4 cellular contexts compared by ENCODE assay signal in genomic region chr7:97998146-97998545, GRCh38. TPM values are rescaled to one million over a fixed set of nuclear protein-coding genes. Genes with fewer than 3 reads are reported as not detected.
"Had no signal": no experiment of that assay in that cellular context is flagged by ENCODE, and none has a peak within 500 bp of the region (broad histone marks: within the 10 kb centered on the region; RNA-seq: fewer than 3 reads in every experiment).

No MANE protein-coding gene starts in this region.

RNA-seq across cellular contexts. Expression of gene OCM2, which starts 8.2 kb away (rescaled TPM):
- total RNA-seq: LHCN-M2, M059J, MCF 10A, NCI-H460 had no signal
